Comparison of ENCODE assay signal across 8 cellular contexts in genomic region chr5:58460727-58461286, GRCh38. TPM values are rescaled to one million over a fixed set of nuclear protein-coding genes. Genes with fewer than 3 reads are reported as not detected.
DNase-seq lines count a peak whose midpoint lies in the region; ATAC-seq, FAIRE-seq and TF ChIP-seq lines count a peak whose summit lies in the region.

No MANE protein-coding gene starts in this region.

- H3K79me2 ChIP-seq in HepG2 (ENCODE audit: insufficient read depth, low read length) = peaks cover 11% of the 10 kb centered on the region

- TF ChIP-seq POLR2A in GM19193 (IDR thresholded peaks at IDR 0.05; ENCODE audit: extremely low read depth, insufficient read depth, insufficient read length) (peak; percentile 22), HepG2 (IDR thresholded peaks at IDR 0.05; ENCODE audit: insufficient read depth in 1 of 2, low read depth in 2 of 2, low read length in 2 of 2) (no peak)

- peak overlapping the region; percentile 73 for H3K27ac ChIP-seq in HepG2 (ENCODE audit: extremely low read length, insufficient read depth, low read length)

- no TSS peak for BruUV-seq in HepG2 (replicated peaks; lab: Mats Ljungman, UMichigan)

- TF ChIP-seq RAD21 in HepG2 (CRISPR knock-in tag; IDR thresholded peaks at IDR 0.05) = peak; percentile 69

- no peak for TF ChIP-seq EP300 in HepG2 (IDR thresholded peaks at IDR 0.05; ENCODE audit: low read depth in 2 of 2, low read length in 2 of 2)
- TF ChIP-seq EP300 in HepG2 (CRISPR knock-in tag; IDR thresholded peaks at IDR 0.05; ENCODE audit: borderline replicate concordance) = no peak

- CTCF ChIA-PET in HepG2 (lab: Yijun Ruan, JAX; ENCODE audit: low intra/inter-chr PET ratio, low total read pairs) = interaction anchor here (1.4 to 3.6 kb wide), 3 partner anchors 681 to 1162 kb away, joined by 7 to 38 read pairs (median 9); no protein-coding TSS in a partner anchor

- H2AFZ ChIP-seq in HepG2 (ENCODE audit: low read length) = peak overlapping the region; percentile 7

- intact Hi-C loops in HepG2 (cut with micrococcal nuclease; ENCODE audit: unreplicated experiment) = no loop called here

- peak overlapping the region; percentile 79 for H3K9ac ChIP-seq in HepG2 (ENCODE audit: insufficient read depth, low read depth, low read length)

- H3K36me3 ChIP-seq in BE2C (no peaks in the 10 kb centered on the region), HepG2 (replicated peaks in 1 of 2; ENCODE audit: control insufficient read depth in 1 of 2, insufficient read depth in 2 of 2, low read length in 2 of 2) (peaks cover 2 to 3% of the 10 kb centered on the region in 2 experiments; a peak in 2 of 5 replicates)

- WGBS in HepG2 (ENCODE audit: low lambda C conversion rate) = 80% methylated on average over 22 of the region's 30 CpGs

- in situ Hi-C loops in HepG2 (cut with HindIII; ENCODE audit: extremely low pct_ligation_motif_present, low pct_unique_long_range_greater_than_20kb) = loop anchor here (5.0 to 25.0 kb wide), 4 partner anchors 679 to 1164 kb away; no protein-coding TSS in a partner anchor

- H3K4me3 ChIP-seq in BE2C (ENCODE audit: low read depth, low read length) (peak overlapping the region; percentile 78), HepG2 (replicated peaks in 1 of 3; ENCODE audit: insufficient read depth in 1 of 3, low read depth in 2 of 3, low read length in 3 of 3) (peak overlapping the region; percentile 32 to 79 (median 71); a peak in 4 of 6 replicates)

- H3K9me3 ChIP-seq in BE2C (no peaks in the 10 kb centered on the region), HepG2 (ENCODE audit: low read length) (no peaks in the 10 kb centered on the region)

- POLR2A ChIA-PET in HepG2 (lab: Yijun Ruan, JAX) = interaction anchor here (1.2 to 5.0 kb wide), 5 partner anchors 573 to 1163 kb away, joined by 3 to 22 read pairs (median 9); no protein-coding TSS in a partner anchor

- peak; percentile 89 for TF ChIP-seq CTCF in BE2C (IDR thresholded peaks at IDR 0.05; ENCODE audit: low read depth, low read length)
- peak; percentile 89 for TF ChIP-seq CTCF in HepG2 (CRISPR knock-in tag; IDR thresholded peaks at IDR 0.05)

- peak; percentile 42 for FAIRE-seq in HepG2 (lab: Jason Lieb, UNC)

- H3K27me3 ChIP-seq in BE2C (peaks cover 4% of the 10 kb centered on the region; the same call in 1 of the 2 replicates), HepG2 (ENCODE audit: control insufficient read depth in 1 of 2, insufficient read depth in 2 of 2, low read length in 2 of 2) (no peaks in the 10 kb centered on the region; a peak in 1 of 5 replicates)

- ATAC-seq in HG03378 (IDR thresholded peaks at IDR 0.05; ENCODE audit: unreplicated experiment) (peak; percentile 84), HepG2 (peak; percentile 75)

- DNase-seq in BE2C (peak; percentile 90), NCI-H524 treated with DMSO at 0.1 percent for 48 hours (lab: John Stamatoyannopoulos, UW) (peak; percentile 5), dermis microvascular lymphatic vessel endothelial cell (ENCODE audit: low read depth in 2 of 2) (peak; percentile 76 to 91), HepG2 (ENCODE audit: low spot score) (peak; percentile 64)
- DNase-seq in activated CD4-positive, alpha-beta T cell treated with anti-CD3 and anti-CD28 coated beads, Interleukin-2, amount 50 U/mL, for 4 hours = peak; percentile 87 to 93
- DNase-seq in stimulated activated CD4-positive, alpha-beta T cell treated with anti-CD3 and anti-CD28 coated beads, Interleukin-4, amount 100 ng/mL, for 1 hour = peak; percentile 89

- H4K20me1 ChIP-seq in HepG2 (ENCODE audit: insufficient read depth, low read length) = no peaks in the 10 kb centered on the region

- H3K4me2 ChIP-seq in HepG2 (ENCODE audit: low read depth, low read length) = peak overlapping the region; percentile 69

- H3K4me1 ChIP-seq in BE2C (no peaks in the 10 kb centered on the region), HepG2 (ENCODE audit: insufficient read depth, low read length) (peaks cover 41% of the 10 kb centered on the region)

TF ChIP-seq in HepG2, 621 proteins besides CTCF, POLR2A, EP300 and RAD21 (continues in another document):
- no peak for TF ChIP-seq ZC3H13 (CRISPR knock-in tag; IDR thresholded peaks at IDR 0.05)
- no peak for TF ChIP-seq TOPORS (CRISPR knock-in tag; IDR thresholded peaks at IDR 0.05)
- no peak for TF ChIP-seq ZNF530 (CRISPR knock-in tag; IDR thresholded peaks at IDR 0.05; ENCODE audit: low read depth)
- peak; percentile 40; the same call in 1 of the 2 replicates for TF ChIP-seq BRD4 (CRISPR knock-in tag; IDR thresholded peaks at IDR 0.05)
- no peak for TF ChIP-seq ZNF281 (CRISPR knock-in tag; IDR thresholded peaks at IDR 0.05; ENCODE audit: borderline replicate concordance)
- TF ChIP-seq KDM3A (CRISPR knock-in tag; IDR thresholded peaks at IDR 0.05; ENCODE audit: low read depth) = no peak

RNA-seq across cellular contexts. Expression of gene PLK2, which starts 0.9 kb away (rescaled TPM):
- 121 TPM for polyA plus RNA-seq in BE2C (2012; ENCODE audit: insufficient read depth, insufficient read length, low read depth)
- total RNA-seq in dermis microvascular lymphatic vessel endothelial cell (428 and 578 TPM in 2 replicates), HepG2 (2016; rRNA removed; fragmentation: Illumina TruSeq; extraction: Trizol) (15.1 and 29.6 TPM in 2 replicates)
- total RNA-seq in HepG2 (2016; cell fraction: cytosol; rRNA removed; fragmentation: Illumina TruSeq; extraction: Trizol; ENCODE audit: low read depth) = 2.9 and 3.3 TPM in 2 replicates
- 15.8 and 20.3 TPM in 2 replicates for total RNA-seq in HepG2 (2016; cell fraction: insoluble cytoplasmic fraction; rRNA removed; fragmentation: Illumina TruSeq; extraction: Trizol)
- 4.9 and 6.6 TPM in 2 replicates for total RNA-seq in HepG2 (2016; cell fraction: membrane; rRNA removed; fragmentation: Illumina TruSeq; extraction: Trizol)
- total RNA-seq in HepG2 (2016; cell fraction: nucleus; rRNA removed; fragmentation: Illumina TruSeq; extraction: Trizol) = 48.1 and 58.7 TPM in 2 replicates
- polyA plus RNA-seq in HepG2 (2011; rRNA removed) = 9.6 and 10.4 TPM in 2 replicates
- polyA plus RNA-seq in HepG2 (2011; cell fraction: cytosol; rRNA removed) = 6.0 and 6.2 TPM in 2 replicates
- polyA plus RNA-seq in HepG2 (2011; cell fraction: nucleus; rRNA removed) = 60.5 and 66.6 TPM in 2 replicates
- polyA plus RNA-seq in HepG2 (2012) = 7.2 and 11.3 TPM in 2 replicates
- 1.1 and 1.2 TPM in 2 replicates for polyA plus RNA-seq in HepG2 (2016; cell fraction: cytosol; fragmentation: Illumina TruSeq; extraction: Trizol; ENCODE audit: low read depth)
- polyA plus RNA-seq in HepG2 (2016; cell fraction: insoluble cytoplasmic fraction; fragmentation: Illumina TruSeq; extraction: Trizol; ENCODE audit: low read depth) = 11.3 and 11.7 TPM in 2 replicates
- 1.7 and 2.5 TPM in 2 replicates for polyA plus RNA-seq in HepG2 (2016; cell fraction: membrane; fragmentation: Illumina TruSeq; extraction: Trizol; ENCODE audit: low read depth)
- 48.9 and 53.4 TPM in 2 replicates for polyA plus RNA-seq in HepG2 (2016; cell fraction: nucleus; fragmentation: Illumina TruSeq; extraction: Trizol; ENCODE audit: insufficient read depth, low read depth)
- polyA minus RNA-seq in HepG2 (2011; rRNA and poly(A)+ RNA removed; ENCODE audit: low replicate concordance) = 14.4 and 63.9 TPM in 2 replicates
- polyA minus RNA-seq in HepG2 (2011; cell fraction: cytosol; rRNA and poly(A)+ RNA removed) = 9.4 and 11.9 TPM in 2 replicates
- 104 and 167 TPM in 2 replicates for polyA minus RNA-seq in HepG2 (2011; cell fraction: nucleus; rRNA and poly(A)+ RNA removed)

RNA-seq across cellular contexts. Expression of gene GAPT, which starts 30.4 kb away (rescaled TPM):
- polyA plus RNA-seq in BE2C (2012; ENCODE audit: insufficient read depth, insufficient read length, low read depth) = not detected
- not detected in 2 replicates for total RNA-seq in dermis microvascular lymphatic vessel endothelial cell
- not detected in 2 replicates for total RNA-seq in HepG2 (2016; rRNA removed; fragmentation: Illumina TruSeq; extraction: Trizol)
- not detected in 2 replicates for total RNA-seq in HepG2 (2016; cell fraction: cytosol; rRNA removed; fragmentation: Illumina TruSeq; extraction: Trizol; ENCODE audit: low read depth)
- not detected in 2 replicates for total RNA-seq in HepG2 (2016; cell fraction: insoluble cytoplasmic fraction; rRNA removed; fragmentation: Illumina TruSeq; extraction: Trizol)
- not detected in 2 replicates for total RNA-seq in HepG2 (2016; cell fraction: membrane; rRNA removed; fragmentation: Illumina TruSeq; extraction: Trizol)
- not detected in 2 replicates for total RNA-seq in HepG2 (2016; cell fraction: nucleus; rRNA removed; fragmentation: Illumina TruSeq; extraction: Trizol)
- not detected in 2 replicates for polyA plus RNA-seq in HepG2 (2011; rRNA removed)
- polyA plus RNA-seq in HepG2 (2011; cell fraction: cytosol; rRNA removed) = not detected in 2 replicates
- polyA plus RNA-seq in HepG2 (2011; cell fraction: nucleus; rRNA removed) = not detected in 2 replicates
- not detected in 2 replicates for polyA plus RNA-seq in HepG2 (2012)
- polyA plus RNA-seq in HepG2 (2016; cell fraction: cytosol; fragmentation: Illumina TruSeq; extraction: Trizol; ENCODE audit: low read depth) = not detected in 2 replicates
- polyA plus RNA-seq in HepG2 (2016; cell fraction: insoluble cytoplasmic fraction; fragmentation: Illumina TruSeq; extraction: Trizol; ENCODE audit: low read depth) = not detected in 2 replicates
- polyA plus RNA-seq in HepG2 (2016; cell fraction: membrane; fragmentation: Illumina TruSeq; extraction: Trizol; ENCODE audit: low read depth) = not detected in 2 replicates
- not detected in 2 replicates for polyA plus RNA-seq in HepG2 (2016; cell fraction: nucleus; fragmentation: Illumina TruSeq; extraction: Trizol; ENCODE audit: insufficient read depth, low read depth)
- not detected in 2 replicates for polyA minus RNA-seq in HepG2 (2011; rRNA and poly(A)+ RNA removed; ENCODE audit: low replicate concordance)
- not detected in 2 replicates for polyA minus RNA-seq in HepG2 (2011; cell fraction: cytosol; rRNA and poly(A)+ RNA removed)
- not detected in 2 replicates for polyA minus RNA-seq in HepG2 (2011; cell fraction: nucleus; rRNA and poly(A)+ RNA removed)

Comparison
In these comparisons a context has a peak if more than half of its experiments do, and no peak if none do; other contexts are left out.
1. Peak in every context shown above with its lines: DNase-seq, ATAC-seq, H3K4me3 ChIP-seq and H3K27ac ChIP-seq.
2. DNase-seq: peak in every context shown above with its lines; median percentile 90 in BE2C; 90 in activated CD4-positive, alpha-beta T cell treated with anti-CD3 and anti-CD28 coated beads, Interleukin-2, amount 50 U/mL, for 4 hours; 89 in stimulated activated CD4-positive, alpha-beta T cell treated with anti-CD3 and anti-CD28 coated beads, Interleukin-4, amount 100 ng/mL, for 1 hour; 84 in dermis microvascular lymphatic vessel endothelial cell; 64 in HepG2; 5 in NCI-H524 treated with DMSO at 0.1 percent for 48 hours.